ENCODE assay signal across 20 cellular contexts in the genomic region with DNA sequence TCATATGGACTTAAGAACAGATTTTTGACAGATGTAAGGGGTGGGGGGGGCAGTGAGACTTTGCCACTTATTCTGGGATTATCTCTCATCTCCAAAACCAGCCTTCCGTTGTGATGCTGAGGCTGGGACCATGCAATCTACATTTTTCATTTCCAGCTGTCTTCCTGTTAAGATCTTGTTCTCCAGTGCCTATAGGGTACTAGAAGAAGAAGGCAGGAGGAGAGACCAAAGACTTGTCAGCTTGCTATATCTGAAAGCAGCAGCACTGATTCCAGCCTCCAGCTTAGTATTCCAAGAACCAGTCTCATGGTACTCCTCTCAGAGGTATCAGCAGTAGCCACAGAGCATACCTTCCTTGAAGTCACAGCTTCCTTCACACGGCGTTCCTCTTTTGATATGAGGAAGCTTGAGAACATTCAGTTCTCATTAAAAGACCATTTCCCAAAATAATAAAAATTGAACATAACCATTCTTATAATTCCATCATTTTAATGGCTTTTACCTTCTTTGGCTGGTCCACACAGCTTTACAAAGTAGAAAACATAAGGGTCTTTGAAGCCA. TPM values are rescaled to one million over a fixed set of nuclear protein-coding genes. Genes with fewer than 3 reads are reported as not detected.
DNase-seq lines count a peak whose midpoint lies in the region; ATAC-seq and TF ChIP-seq lines count a peak whose summit lies in the region.
"Had no signal": no experiment of that assay in that cellular context is flagged by ENCODE, and none has a peak within 500 bp of the region (broad histone marks: within the 10 kb centered on the region; RNA-seq: fewer than 3 reads in every experiment).

No MANE protein-coding gene starts in this region.

- H3K4me1 ChIP-seq in SK-N-SH (ENCODE audit: control insufficient read depth in 1 of 2, insufficient read depth in 2 of 2, low read depth in 1 of 2, low read length in 1 of 2), result peaks cover 3 to 5% of the 10 kb centered on the region in 2 experiments; a peak in 3 of 4 replicates

- H3K4me3 ChIP-seq in SK-N-SH (ENCODE audit: low read depth in 2 of 2, low read length in 1 of 2), result no peak overlapping the region

- TF ChIP-seq CTCF in SK-N-SH (IDR thresholded peaks at IDR 0.05), result no peak

- H3K27me3 Mint-ChIP-seq in T-helper 17 cell (no peaks in the 10 kb centered on the region), memory B cell (no peaks in the 10 kb centered on the region)
- H3K27me3 Mint-ChIP-seq: stimulated activated naive B cell treated with anti-CD40 and anti-IgM and Interleukin-4, amounts not matched to agents 10 μg/mL and 1 μg/mL and 100 μg/mL, for 72 hours; type B pancreatic cell had no signal

- no peak for TF ChIP-seq EP300 in SK-N-SH (IDR thresholded peaks at IDR 0.05; ENCODE audit: borderline replicate concordance in 1 of 2, low read depth in 1 of 2, low read length in 1 of 2)

- no peak overlapping the region for H3K9ac ChIP-seq in SK-N-SH

- H3K36me3 Mint-ChIP-seq in T-helper 17 cell (ENCODE audit: low read depth) (no peaks in the 10 kb centered on the region), memory B cell (no peaks in the 10 kb centered on the region)

- no peak for TF ChIP-seq RAD21 in SK-N-SH (IDR thresholded peaks at IDR 0.05; ENCODE audit: low read length)

- peaks cover 71% of the 10 kb centered on the region for H4K20me1 ChIP-seq in SK-N-SH (ENCODE audit: insufficient read depth)

- H3K4me2 ChIP-seq in SK-N-SH, result no peak overlapping the region

- DNase-seq in CD1c-positive myeloid dendritic cell (ENCODE audit: extremely low spot score) (peak; percentile 46), G401 (ENCODE audit: low spot score) (peak; percentile 36), T-helper 17 cell (no peak), memory B cell (ENCODE audit: low spot score in 2 of 2) (no peak), SK-N-SH (no peak), midbrain (lab: John Stamatoyannopoulos, UW) (no peak), amygdala (lab: John Stamatoyannopoulos, UW) (no peak), middle frontal gyrus (ENCODE audit: extremely low spot score, low spot score) (no peak)
- DNase-seq: activated T-cell treated with anti-CD3 and anti-CD28 coated beads, Interleukin-2, amount 50 U/mL, for 48 hours; caudate nucleus; endodermal cell; hypothalamus; left colon; NCI-H1105 treated with DMSO at 0.1 percent for 48 hours; NCI-H2171; posterior cingulate gyrus; stimulated activated naive B cell treated with anti-CD40 and anti-IgM and Interleukin-4, amounts not matched to agents 10 μg/mL and 1 μg/mL and 100 μg/mL, for 72 hours had no signal

- no peaks in the 10 kb centered on the region for H3K9me3 ChIP-seq in T-helper 17 cell (ENCODE audit: control insufficient read depth, low read length, poor library complexity, severe bottlenecking)
- no peaks in the 10 kb centered on the region for H3K9me3 ChIP-seq in SK-N-SH

- POLR2A ChIA-PET in SK-N-SH (lab: Yijun Ruan, JAX), result no interaction called here

- H3K4me1 Mint-ChIP-seq in T-helper 17 cell (peaks cover 40% of the 10 kb centered on the region), memory B cell (peaks cover 38% of the 10 kb centered on the region)

- H2AFZ ChIP-seq in SK-N-SH (ENCODE audit: low read depth), result no peak overlapping the region

- H3K9me2 ChIP-seq in SK-N-SH, result no peaks in the 10 kb centered on the region

- H3K27ac ChIP-seq in SK-N-SH (ENCODE audit: low read depth in 2 of 2, low read length in 1 of 2), result no peak overlapping the region

- peaks cover 7 to 22% of the 10 kb centered on the region in 2 experiments for H3K36me3 ChIP-seq in SK-N-SH (replicated peaks in 1 of 2; ENCODE audit: control insufficient read depth in 1 of 2, insufficient read depth in 2 of 2, low read length in 1 of 2)

- peaks cover 22% of the 10 kb centered on the region for H3F3A ChIP-seq in SK-N-SH (replicated peaks; ENCODE audit: insufficient read depth)

- 98% methylated on average over 3 of the region's 3 CpGs for WGBS in SK-N-SH (ENCODE audit: low lambda C conversion rate)

- in situ Hi-C loops in G401 (cut with HindIII; ENCODE audit: low sequenced_read_pairs), result no loop called here

- no peaks in the 10 kb centered on the region for H3K27me3 ChIP-seq in SK-N-SH (ENCODE audit: insufficient read depth)

- ATAC-seq in T-helper 17 cell, result peak; percentile 25
- ATAC-seq in memory B cell (ENCODE audit: low read depth), result peak; percentile 30
- ATAC-seq: left colon; Right ventricle myocardium inferior; stimulated activated naive B cell treated with anti-CD40 and anti-IgM and Interleukin-4, amounts not matched to agents 10 μg/mL and 1 μg/mL and 100 μg/mL, for 72 hours had no signal

- no peaks in the 10 kb centered on the region for H3K9me3 Mint-ChIP-seq in memory B cell
- H3K9me3 Mint-ChIP-seq: endodermal cell; stimulated activated naive B cell treated with anti-CD40 and anti-IgM and Interleukin-4, amounts not matched to agents 10 μg/mL and 1 μg/mL and 100 μg/mL, for 72 hours; T-helper 2 cell treated with Interferon-gamma antibody and Interleukin-4, amounts not matched to agents 5 μg/mL and 100 μg/mL, for 36 hours; type B pancreatic cell had no signal

- peak overlapping the region; percentile 65 for H3K27ac Mint-ChIP-seq in T-helper 17 cell
- peak overlapping the region; percentile 90 for H3K27ac Mint-ChIP-seq in memory B cell
- H3K27ac Mint-ChIP-seq: endodermal cell; stimulated activated naive B cell treated with anti-CD40 and anti-IgM and Interleukin-4, amounts not matched to agents 10 μg/mL and 1 μg/mL and 100 μg/mL, for 72 hours; T-helper 2 cell treated with Interferon-gamma antibody and Interleukin-4, amounts not matched to agents 5 μg/mL and 100 μg/mL, for 36 hours; type B pancreatic cell had no signal

- H3K4me3 Mint-ChIP-seq in T-helper 17 cell, result no peak overlapping the region
- H3K4me3 Mint-ChIP-seq in memory B cell, result peak overlapping the region; percentile 29
- H3K4me3 Mint-ChIP-seq: endodermal cell; stimulated activated naive B cell treated with anti-CD40 and anti-IgM and Interleukin-4, amounts not matched to agents 10 μg/mL and 1 μg/mL and 100 μg/mL, for 72 hours; T-helper 2 cell treated with Interferon-gamma antibody and Interleukin-4, amounts not matched to agents 5 μg/mL and 100 μg/mL, for 36 hours; type B pancreatic cell had no signal

- H3K79me2 ChIP-seq in SK-N-SH (ENCODE audit: insufficient read depth), result peaks cover 88% of the 10 kb centered on the region

- CTCF ChIA-PET in SK-N-SH (lab: Yijun Ruan, JAX), result no interaction called here

TF ChIP-seq in SK-N-SH, 30 proteins besides CTCF, POLR2A, EP300 and RAD21 (continues in another document):
- TF ChIP-seq FOXM1 (IDR thresholded peaks at IDR 0.05; ENCODE audit: low read depth), result no peak
- TF ChIP-seq RXRA (IDR thresholded peaks at IDR 0.05; ENCODE audit: borderline replicate concordance, low read depth), result no peak
- TF ChIP-seq, protein P1, sequence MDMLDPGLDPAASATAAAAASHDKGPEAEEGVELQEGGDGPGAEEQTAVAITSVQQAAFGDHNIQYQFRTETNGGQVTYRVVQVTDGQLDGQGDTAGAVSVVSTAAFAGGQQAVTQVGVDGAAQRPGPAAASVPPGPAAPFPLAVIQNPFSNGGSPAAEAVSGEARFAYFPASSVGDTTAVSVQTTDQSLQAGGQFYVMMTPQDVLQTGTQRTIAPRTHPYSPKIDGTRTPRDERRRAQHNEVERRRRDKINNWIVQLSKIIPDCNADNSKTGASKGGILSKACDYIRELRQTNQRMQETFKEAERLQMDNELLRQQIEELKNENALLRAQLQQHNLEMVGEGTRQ (IDR thresholded peaks at IDR 0.05; ENCODE audit: borderline replicate concordance, low read depth, low read length), result no peak
- TF ChIP-seq GATA2 (CRISPR knock-in tag; IDR thresholded peaks at IDR 0.05), result no peak
- no peak for TF ChIP-seq MEF2A (IDR thresholded peaks at IDR 0.05; ENCODE audit: borderline replicate concordance, low read depth)
- TF ChIP-seq RFX5 (IDR thresholded peaks at IDR 0.05; ENCODE audit: low read length), result no peak
- no peak for TF ChIP-seq TEAD4 (IDR thresholded peaks at IDR 0.05; ENCODE audit: borderline replicate concordance, insufficient read depth)
- TF ChIP-seq ELF1 (IDR thresholded peaks at IDR 0.05), result no peak
- TF ChIP-seq, protein P2, sequence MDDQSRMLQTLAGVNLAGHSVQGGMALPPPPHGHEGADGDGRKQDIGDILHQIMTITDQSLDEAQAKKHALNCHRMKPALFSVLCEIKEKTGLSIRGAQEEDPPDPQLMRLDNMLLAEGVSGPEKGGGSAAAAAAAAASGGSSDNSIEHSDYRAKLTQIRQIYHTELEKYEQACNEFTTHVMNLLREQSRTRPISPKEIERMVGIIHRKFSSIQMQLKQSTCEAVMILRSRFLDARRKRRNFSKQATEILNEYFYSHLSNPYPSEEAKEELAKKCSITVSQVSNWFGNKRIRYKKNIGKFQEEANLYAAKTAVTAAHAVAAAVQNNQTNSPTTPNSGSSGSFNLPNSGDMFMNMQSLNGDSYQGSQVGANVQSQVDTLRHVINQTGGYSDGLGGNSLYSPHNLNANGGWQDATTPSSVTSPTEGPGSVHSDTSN (IDR thresholded peaks at IDR 0.05), result no peak
- no peak for TF ChIP-seq SMC3 (IDR thresholded peaks at IDR 0.05; ENCODE audit: low read depth, low read length)
- TF ChIP-seq NRF1 (IDR thresholded peaks at IDR 0.05; ENCODE audit: low read depth, low read length), result no peak
- no peak for TF ChIP-seq JUND (IDR thresholded peaks at IDR 0.05)
- TF ChIP-seq, protein P3, sequence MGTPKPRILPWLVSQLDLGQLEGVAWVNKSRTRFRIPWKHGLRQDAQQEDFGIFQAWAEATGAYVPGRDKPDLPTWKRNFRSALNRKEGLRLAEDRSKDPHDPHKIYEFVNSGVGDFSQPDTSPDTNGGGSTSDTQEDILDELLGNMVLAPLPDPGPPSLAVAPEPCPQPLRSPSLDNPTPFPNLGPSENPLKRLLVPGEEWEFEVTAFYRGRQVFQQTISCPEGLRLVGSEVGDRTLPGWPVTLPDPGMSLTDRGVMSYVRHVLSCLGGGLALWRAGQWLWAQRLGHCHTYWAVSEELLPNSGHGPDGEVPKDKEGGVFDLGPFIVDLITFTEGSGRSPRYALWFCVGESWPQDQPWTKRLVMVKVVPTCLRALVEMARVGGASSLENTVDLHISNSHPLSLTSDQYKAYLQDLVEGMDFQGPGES (IDR thresholded peaks at IDR 0.05; ENCODE audit: low read depth, low read length), result no peak
- no peak for TF ChIP-seq NFIC (IDR thresholded peaks at IDR 0.05; ENCODE audit: borderline replicate concordance)
- TF ChIP-seq MXI1 (IDR thresholded peaks at IDR 0.05; ENCODE audit: low read depth, low read length), result no peak

RNA-seq across cellular contexts. Expression of a gene that starts 49.8 kb away (rescaled TPM):
- 99.4 and 117 TPM in 2 replicates for total RNA-seq in G401 (2014; rRNA removed; shearing (Covaris generic))
- total RNA-seq in T-helper 17 cell, result 100 to 1,000 TPM; 148 to 170 TPM
- 31.4 and 40.5 TPM in 2 replicates for polyA plus RNA-seq in SK-N-SH (2012; rRNA removed)
- polyA plus RNA-seq in SK-N-SH (2012; cell fraction: cytosol; rRNA removed), result 35.3 and 43.2 TPM in 2 replicates
- polyA plus RNA-seq in SK-N-SH (2012; cell fraction: nucleus; rRNA removed), result 61.1 and 110 TPM in 2 replicates

Comparison
In these comparisons a context has a peak if more than half of its experiments do, and no peak if none do; other contexts are left out.
1. DNase-seq: peak in CD1c-positive myeloid dendritic cell (single experiment) and G401 (single experiment); none in T-helper 17 cell (0 of 3), memory B cell (0 of 2), SK-N-SH (single experiment), midbrain (single experiment), amygdala (0 of 56) and middle frontal gyrus (single experiment).